8 cellular contexts compared by ENCODE assay signal in the genomic region with DNA sequence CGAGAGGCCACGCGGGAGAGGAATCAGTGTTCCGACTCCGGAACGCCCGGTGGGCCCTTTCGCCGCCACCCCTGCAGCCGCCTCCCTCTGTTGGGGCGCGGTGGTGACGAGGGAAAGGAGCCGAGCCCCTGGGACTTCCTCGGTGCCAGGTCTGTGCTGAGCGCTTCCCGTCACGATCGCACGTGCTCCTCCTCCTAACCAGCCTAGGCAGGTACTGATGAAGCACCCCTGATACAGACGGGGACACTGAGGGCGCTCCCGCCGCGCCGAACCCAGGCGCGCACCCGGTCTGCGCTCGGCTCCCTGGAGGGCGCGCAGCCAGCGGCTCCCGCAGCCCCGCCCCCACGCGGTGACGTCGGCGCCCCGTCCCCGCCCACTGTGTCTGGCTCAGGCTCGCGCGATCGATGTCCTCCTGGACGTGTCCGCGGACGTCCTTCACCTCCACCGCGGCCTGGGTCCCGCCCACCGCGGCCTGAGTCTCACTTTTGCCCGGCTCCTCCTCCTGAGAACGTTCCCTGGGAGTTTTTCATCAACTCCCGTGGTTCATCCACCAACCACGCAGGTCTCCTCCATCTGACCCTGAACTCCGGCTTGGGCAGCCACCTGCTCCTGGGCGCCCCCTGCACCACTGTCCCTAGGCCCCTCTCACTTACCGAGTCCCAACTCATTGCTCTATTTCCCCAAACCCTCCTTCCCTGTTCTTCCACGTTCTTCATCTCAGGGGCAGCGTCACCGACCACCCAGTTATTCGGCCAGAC. TPM values are rescaled to one million over a fixed set of nuclear protein-coding genes. Genes with fewer than 3 reads are reported as not detected.
DNase-seq lines count a peak whose midpoint lies in the region; ATAC-seq lines count a peak whose summit lies in the region.

No MANE protein-coding gene starts in this region.

- ATAC-seq in GM21367 (IDR thresholded peaks at IDR 0.05; ENCODE audit: unreplicated experiment) (peak; percentile 87), GM19452 (IDR thresholded peaks at IDR 0.05; ENCODE audit: unreplicated experiment) (no peak)

- peak overlapping the region; percentile 67 for H3K4me3 ChIP-seq in Jurkat, Clone E6-1 (ENCODE audit: low read length)

- DNase-seq in COR-L47 (lab: John Stamatoyannopoulos, UW) (peak; percentile 70), T follicular helper cell (ENCODE audit: low read depth) (peak; percentile 40), amygdala (lab: John Stamatoyannopoulos, UW) (peak in 32 of 56 donors; percentile 2 to 68 (median 28)), hypothalamus (lab: John Stamatoyannopoulos, UW) (peak in 41 of 51 donors; percentile 1 to 72 (median 25)), retina (peak; percentile 90)
- DNase-seq in Jurkat, Clone E6-1 (ENCODE audit: low read depth, low spot score) = peak; percentile 49

RNA-seq across cellular contexts. Expression of a gene that starts 2.6 kb away (rescaled TPM):
- polyA plus RNA-seq in Jurkat, Clone E6-1 (2012; ENCODE audit: insufficient read depth, insufficient read length) = not detected

RNA-seq across cellular contexts. Expression of a gene that starts 12.4 kb away (rescaled TPM):
- polyA plus RNA-seq in Jurkat, Clone E6-1 (2012; ENCODE audit: insufficient read depth, insufficient read length) = 4.6 TPM

RNA-seq across cellular contexts. Expression of a gene that starts 18.8 kb away (rescaled TPM):
- polyA plus RNA-seq in Jurkat, Clone E6-1 (2012; ENCODE audit: insufficient read depth, insufficient read length) = not detected

RNA-seq across cellular contexts. Expression of a gene that starts 37.3 kb away (rescaled TPM):
- not detected for polyA plus RNA-seq in Jurkat, Clone E6-1 (2012; ENCODE audit: insufficient read depth, insufficient read length)

RNA-seq across cellular contexts. Expression of a gene that starts 45.7 kb away (rescaled TPM):
- not detected for polyA plus RNA-seq in Jurkat, Clone E6-1 (2012; ENCODE audit: insufficient read depth, insufficient read length)

Comparison
In these comparisons a context has a peak if more than half of its experiments do, and no peak if none do; other contexts are left out.
1. DNase-seq: peak in every context shown above with its lines; median percentile 90 in retina; 70 in COR-L47; 49 in Jurkat, Clone E6-1; 40 in T follicular helper cell; 28 in amygdala; 25 in hypothalamus.